In the genomic region with DNA sequence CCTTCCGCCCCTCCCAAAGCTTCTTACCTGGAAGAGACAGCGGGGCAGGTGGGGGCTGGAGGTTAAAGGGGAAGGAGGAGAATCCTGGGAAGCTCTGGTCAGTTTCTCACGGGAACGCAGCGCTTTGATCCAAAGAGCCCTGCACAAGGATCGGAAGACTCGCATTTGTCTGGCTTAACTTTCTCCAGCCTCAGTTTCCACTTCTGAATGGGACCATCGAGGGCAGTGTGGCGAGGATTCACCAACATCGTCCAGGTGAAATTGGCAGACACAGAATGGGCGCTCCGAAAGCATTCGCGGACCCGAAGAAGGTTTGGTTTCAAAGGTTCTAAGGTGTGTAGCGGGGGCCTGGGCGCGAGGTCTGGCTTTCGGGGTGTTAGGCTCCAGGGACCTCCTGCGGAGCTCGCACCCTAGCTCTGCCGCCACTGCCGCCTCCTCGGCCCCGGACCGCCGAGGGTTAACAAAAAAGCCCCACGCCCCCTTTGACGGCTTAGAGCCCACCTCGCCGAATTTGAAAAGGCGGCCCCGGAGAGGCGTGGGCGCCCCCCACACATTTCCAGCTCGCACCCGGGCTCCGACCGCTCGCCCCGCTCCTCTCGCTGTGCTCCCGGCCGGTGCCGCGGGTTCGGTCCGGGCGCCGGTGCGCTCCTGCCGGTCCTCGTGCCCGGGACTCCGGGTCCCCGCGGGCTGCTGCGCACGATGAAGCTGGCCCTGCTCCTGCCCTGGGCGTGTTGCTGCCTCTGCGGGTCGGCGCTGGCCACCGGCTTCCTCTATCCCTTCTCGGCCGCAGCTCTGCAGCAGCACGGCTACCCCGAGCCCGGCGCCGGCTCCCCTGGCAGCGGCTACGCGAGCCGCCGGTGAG, we compare ENCODE assay signal across 8 cellular contexts. TPM values are rescaled to one million over a fixed set of nuclear protein-coding genes. Genes with fewer than 3 reads are reported as not detected.
DNase-seq lines count a peak whose midpoint lies in the region; ATAC-seq and TF ChIP-seq lines count a peak whose summit lies in the region.

COL26A1 (plus strand) TSS at position 542 of the 862 bp plus-strand sequence; CDS start at position 700, 158 bp downstream.

- peaks cover 11 to 19% (median 17%) of the 10 kb centered on the region in 5 donors for H3K27me3 ChIP-seq in subcutaneous abdominal adipose tissue (ENCODE audit: control insufficient read depth in 5 of 5, insufficient read depth in 4 of 5, low read length in 5 of 5)

- peak within 1 kb of the TSS in 2 of 5 donors; percentile 45 to 64 for H3K9ac ChIP-seq in subcutaneous abdominal adipose tissue (ENCODE audit: low read length in 5 of 5)

- H3K27ac ChIP-seq in coronary artery = no peak within 1 kb of the TSS
- no peak within 1 kb of the TSS for H3K27ac ChIP-seq in subcutaneous abdominal adipose tissue (ENCODE audit: low read depth, low read length)
- H3K27ac ChIP-seq in RWPE1 = no peak within 1 kb of the TSS

- peaks cover 0 to 14% (median 12%) of the 10 kb centered on the region in 5 donors for H3K4me1 ChIP-seq in subcutaneous abdominal adipose tissue (ENCODE audit: control insufficient read depth in 5 of 5, insufficient read depth in 5 of 5, low read length in 5 of 5)

- H3K36me3 ChIP-seq in subcutaneous abdominal adipose tissue (ENCODE audit: control insufficient read depth in 5 of 5, insufficient read depth in 5 of 5, low read length in 5 of 5) = no peaks in the 10 kb centered on the region

- ATAC-seq in HG02610 (IDR thresholded peaks at IDR 0.05; ENCODE audit: unreplicated experiment) = no peak

- WGBS in lower leg skin, 2 donors = 41 to 43% methylated on average over 28 to 39 of the region's 76 CpGs

- intact Hi-C loops in lower leg skin (cut with DNase I; ENCODE audit: low total_unique reads) = no loop called here

- no peak for TF ChIP-seq POLR2A in lower leg skin (IDR thresholded peaks at IDR 0.05)

- POLR2A ChIA-PET in RWPE1 (lab: Yijun Ruan, JAX; ENCODE audit: low non-redundant PET) = no interaction called here

- CTCF ChIA-PET in RWPE1 (lab: Yijun Ruan, JAX) = interaction anchor here (0.6 to 1.9 kb wide), 2 partner anchors 29 to 78 kb away, joined by 5 to 11 read pairs; no protein-coding TSS in a partner anchor

- TF ChIP-seq CTCF in coronary artery (IDR thresholded peaks at IDR 0.05) (no peak), lower leg skin (IDR thresholded peaks at IDR 0.05) (no peak), RWPE1 (conservative IDR thresholded peaks at IDR 0.05; ENCODE audit: low read depth) (no peak)

- H3K9me3 ChIP-seq in subcutaneous abdominal adipose tissue (ENCODE audit: control insufficient read depth in 5 of 5, low read length in 5 of 5) = peaks cover 0 to 3% (median 0%) of the 10 kb centered on the region in 5 donors

- DNase-seq in Daoy (ENCODE audit: low read depth) (peak; percentile 76), NCI-H2227 (lab: John Stamatoyannopoulos, UW; ENCODE audit: unreplicated experiment) (peak; percentile 52), coronary artery (ENCODE audit: low spot score) (no peak), lower leg skin (ENCODE audit: low spot score in 2 of 2) (no peak), NCI-H2107 (lab: John Stamatoyannopoulos, UW) (no peak), RWPE1 (ENCODE audit: low spot score) (no peak)

- H3K4me3 ChIP-seq in coronary artery (peak within 1 kb of the TSS; percentile 79), lower leg skin (ENCODE audit: low read depth, poor library complexity, severe bottlenecking) (peak within 1 kb of the TSS; percentile 15), subcutaneous abdominal adipose tissue (ENCODE audit: low read depth in 1 of 5, low read length in 5 of 5) (peak within 1 kb of the TSS in 3 of 5 donors; percentile 47 to 68 (median 53))

RNA-seq across cellular contexts. Expression of gene COL26A1, which starts in this region (rescaled TPM):
- total RNA-seq in Daoy (2014; rRNA removed; shearing (Covaris generic)) = 0.11 TPM in 1 of 2 replicates, not detected in the other
- under 1 TPM in 1 of 4 donors, not detected in 3; 0.06 TPM for total RNA-seq in lower leg skin

Comparison
In these comparisons a context has a peak if more than half of its experiments do, and no peak if none do; other contexts are left out.
1. Peak in DNase-seq in Daoy; RNA of the gene not detected or under 1 TPM.
2. H3K4me3 ChIP-seq: peak in every context shown above with its lines; median percentile 79 in coronary artery; 53 in subcutaneous abdominal adipose tissue; 15 in lower leg skin.